Comparison of ENCODE assay signal across 3 cellular contexts in genomic region chr2:74110537-74110936, GRCh38.
TF ChIP-seq lines count a peak whose summit lies in the region.

No MANE protein-coding gene starts in this region.

TF ChIP-seq in GM12891, 5 proteins besides CTCF, POLR2A, EP300 and RAD21:
- TF ChIP-seq TAF1 (IDR thresholded peaks at IDR 0.05; ENCODE audit: low read depth, low read length) (no peak), PAX5 (IDR thresholded peaks at IDR 0.05; ENCODE audit: insufficient read depth, low read length, severe bottlenecking) (no peak), POU2F2 (IDR thresholded peaks at IDR 0.05; ENCODE audit: low read depth, low read length) (no peak)

TF ChIP-seq in HCT116, 20 proteins besides CTCF, POLR2A, EP300 and RAD21:
- no peak for TF ChIP-seq CEBPB (IDR thresholded peaks at IDR 0.05; ENCODE audit: low read depth)
- TF ChIP-seq POLR2AphosphoS5 (IDR thresholded peaks at IDR 0.05; ENCODE audit: low read depth, low read length): 0 out of 2 replicates have a peak, but pooled peaks have one; percentile 7

TF ChIP-seq in H1, 55 proteins besides CTCF, POLR2A, EP300 and RAD21:
- TF ChIP-seq TEAD4 (IDR thresholded peaks at IDR 0.05; ENCODE audit: low read depth, low read length) (no peak), TBP (IDR thresholded peaks at IDR 0.05; ENCODE audit: low read depth, low read length) (no peak), GTF2F1 (IDR thresholded peaks at IDR 0.05; ENCODE audit: borderline replicate concordance, low read depth, low read length) (no peak), SRF (IDR thresholded peaks at IDR 0.05; ENCODE audit: low read depth, low read length) (no peak)
TF ChIP-seq in H1: peak in this region for 0.
